In the genomic region with DNA sequence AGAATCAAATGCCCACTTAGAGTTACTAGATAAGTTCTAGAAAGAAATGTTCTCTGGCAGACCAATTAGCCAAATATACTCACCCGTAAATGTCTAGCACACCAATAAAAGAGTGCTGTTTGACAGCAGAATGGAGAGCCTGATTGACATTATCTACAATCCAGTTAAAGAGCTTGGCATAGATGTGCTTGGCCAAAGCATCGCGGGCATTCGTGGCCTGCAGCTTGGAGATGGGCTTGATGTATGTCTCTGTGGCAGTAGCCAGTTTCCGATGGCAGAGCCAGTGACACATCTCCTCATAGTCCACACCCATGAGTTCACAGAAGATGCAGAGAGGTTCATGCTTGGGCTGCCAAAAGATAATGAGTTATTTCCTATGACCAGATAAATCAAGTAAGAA, we compare ENCODE assay signal across 27 cellular contexts.
"Had no signal": no experiment of that assay in that cellular context is flagged by ENCODE, and none has a peak within 500 bp of the region (broad histone marks: within the 10 kb centered on the region; RNA-seq: fewer than 3 reads in every experiment).

No MANE protein-coding gene starts in this region.

- H3K27ac ChIP-seq: colonic mucosa, epithelial cell of prostate, gastroesophageal sphincter, neutrophil, pancreas, testis, tibial artery had no signal

- H3K9me3 ChIP-seq: colonic mucosa, gastroesophageal sphincter, mucosa of descending colon, neutrophil, pancreas, testis, tibial artery had no signal

- ATAC-seq: esophagus mucosa; gastroesophageal sphincter; mucosa of descending colon; natural killer cell treated with Interleukin-12 subunit alpha and Interleukin-12 subunit beta and Interleukin-15 and Interleukin-18, amount 100 ng/mL, for 72 hours; pancreas; sciatic nerve; stimulated activated effector memory CD8-positive, alpha-beta T cell treated with anti-CD3 and anti-CD28 coated beads, Interleukin-12 subunit alpha, Interleukin-12 subunit beta, amount 100 ng/mL, for 72 hours had no signal

- H3K4me1 ChIP-seq: colonic mucosa, gastroesophageal sphincter, pancreas, testis, tibial artery had no signal

- H3K27me3 ChIP-seq: colonic mucosa, gastroesophageal sphincter, neutrophil, pancreas, testis, tibial artery had no signal

- H3K36me3 ChIP-seq: colonic mucosa, pancreas had no signal

- H3K4me3 ChIP-seq: colonic mucosa, gastroesophageal sphincter, mucosa of descending colon, pancreas, smooth muscle cell, testis, tibial artery had no signal

- DNase-seq: colonic mucosa; effector CD8-positive, alpha-beta T cell; endodermal cell; foreskin fibroblast; hypothalamus; immature natural killer cell; islet precursor cell; kidney glomerular epithelial cell; mesenchymal stem cell; mucosa of descending colon; naive B cell; pancreas; retina; stimulated activated CD4-positive, alpha-beta T cell treated with anti-CD3 and anti-CD28 coated beads, Interleukin-12 subunit alpha, Interleukin-12 subunit beta, amount 100 ng/mL, for 4 hours; stimulated activated CD4-positive, alpha-beta T cell treated with anti-CD3 and anti-CD28 coated beads, Interleukin-1b, Interleukin-23, amount 100 ng/mL, for 48 hours; stimulated activated CD4-positive, alpha-beta T cell treated with anti-CD3 and anti-CD28 coated beads, Interleukin-4, amount 100 ng/mL, for 1 hour; stimulated activated naive CD4-positive, alpha-beta T cell treated with Interleukin-2 at 50 U/mL for 16 hours; testis; tibial artery had no signal
